1 cellular context compared by ENCODE assay signal in the genomic region with DNA sequence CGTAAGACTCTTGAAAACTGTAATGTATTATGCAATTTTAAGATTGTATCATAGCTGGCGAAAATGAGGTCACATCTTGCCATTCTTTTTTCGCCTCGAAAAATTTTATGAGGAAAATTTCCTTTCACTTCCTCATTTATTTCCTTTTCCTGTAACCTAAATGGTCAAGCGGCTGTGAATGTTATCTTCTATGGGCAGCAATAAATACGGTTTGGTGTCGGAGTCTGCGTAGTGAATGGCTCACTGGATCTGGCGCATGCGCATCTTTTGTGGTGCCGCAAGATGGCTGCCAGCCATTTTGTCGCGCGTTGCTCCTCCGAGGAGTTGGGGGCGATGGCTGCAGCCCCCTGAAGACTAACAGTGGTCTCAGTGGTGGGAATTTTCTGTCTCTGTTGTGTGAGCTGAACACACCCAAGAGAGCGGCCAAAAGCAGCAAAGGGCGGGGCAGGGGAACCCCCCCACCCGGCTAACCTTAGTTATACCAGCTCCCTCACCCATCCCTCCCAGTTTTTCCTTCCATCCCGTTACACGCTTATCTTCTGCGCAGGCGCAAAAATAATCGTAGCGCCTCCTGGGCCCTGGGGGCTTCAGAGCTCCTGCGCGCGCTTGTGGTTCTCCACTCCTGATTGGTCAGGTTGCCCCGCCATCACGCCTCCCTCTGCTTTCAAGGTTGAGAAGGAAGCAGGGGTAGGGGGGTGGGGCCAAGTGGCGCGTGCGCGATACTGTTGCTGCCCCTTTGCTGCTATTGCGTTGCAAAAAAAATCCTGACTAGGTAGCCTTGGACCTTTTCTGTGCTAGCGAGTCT.
TF ChIP-seq lines count a peak whose summit lies in the region.

A gene (plus strand): TSS at position 722 of the 805 bp plus-strand sequence. CDS start 568 bp downstream, outside the sequence.

TF ChIP-seq in K562, 482 proteins besides CTCF, POLR2A, EP300 and RAD21 (continued from another document and continues in another):
- TF ChIP-seq, protein P1, sequence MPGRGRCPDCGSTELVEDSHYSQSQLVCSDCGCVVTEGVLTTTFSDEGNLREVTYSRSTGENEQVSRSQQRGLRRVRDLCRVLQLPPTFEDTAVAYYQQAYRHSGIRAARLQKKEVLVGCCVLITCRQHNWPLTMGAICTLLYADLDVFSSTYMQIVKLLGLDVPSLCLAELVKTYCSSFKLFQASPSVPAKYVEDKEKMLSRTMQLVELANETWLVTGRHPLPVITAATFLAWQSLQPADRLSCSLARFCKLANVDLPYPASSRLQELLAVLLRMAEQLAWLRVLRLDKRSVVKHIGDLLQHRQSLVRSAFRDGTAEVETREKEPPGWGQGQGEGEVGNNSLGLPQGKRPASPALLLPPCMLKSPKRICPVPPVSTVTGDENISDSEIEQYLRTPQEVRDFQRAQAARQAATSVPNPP (IDR thresholded peaks at IDR 0.05; ENCODE audit: borderline replicate concordance, insufficient read depth, insufficient read length), result no peak
- TF ChIP-seq NFE2 (IDR thresholded peaks at IDR 0.05; ENCODE audit: low read depth), result peak; percentile 32; the same call in 1 of the 2 replicates
- TF ChIP-seq, protein P2, sequence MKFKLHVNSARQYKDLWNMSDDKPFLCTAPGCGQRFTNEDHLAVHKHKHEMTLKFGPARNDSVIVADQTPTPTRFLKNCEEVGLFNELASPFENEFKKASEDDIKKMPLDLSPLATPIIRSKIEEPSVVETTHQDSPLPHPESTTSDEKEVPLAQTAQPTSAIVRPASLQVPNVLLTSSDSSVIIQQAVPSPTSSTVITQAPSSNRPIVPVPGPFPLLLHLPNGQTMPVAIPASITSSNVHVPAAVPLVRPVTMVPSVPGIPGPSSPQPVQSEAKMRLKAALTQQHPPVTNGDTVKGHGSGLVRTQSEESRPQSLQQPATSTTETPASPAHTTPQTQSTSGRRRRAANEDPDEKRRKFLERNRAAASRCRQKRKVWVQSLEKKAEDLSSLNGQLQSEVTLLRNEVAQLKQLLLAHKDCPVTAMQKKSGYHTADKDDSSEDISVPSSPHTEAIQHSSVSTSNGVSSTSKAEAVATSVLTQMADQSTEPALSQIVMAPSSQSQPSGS (CRISPR knock-in tag; IDR thresholded peaks at IDR 0.05), result no peak
- no peak for TF ChIP-seq ZNF76 (CRISPR knock-in tag; IDR thresholded peaks at IDR 0.05; ENCODE audit: borderline replicate concordance)
- TF ChIP-seq, protein P3, sequence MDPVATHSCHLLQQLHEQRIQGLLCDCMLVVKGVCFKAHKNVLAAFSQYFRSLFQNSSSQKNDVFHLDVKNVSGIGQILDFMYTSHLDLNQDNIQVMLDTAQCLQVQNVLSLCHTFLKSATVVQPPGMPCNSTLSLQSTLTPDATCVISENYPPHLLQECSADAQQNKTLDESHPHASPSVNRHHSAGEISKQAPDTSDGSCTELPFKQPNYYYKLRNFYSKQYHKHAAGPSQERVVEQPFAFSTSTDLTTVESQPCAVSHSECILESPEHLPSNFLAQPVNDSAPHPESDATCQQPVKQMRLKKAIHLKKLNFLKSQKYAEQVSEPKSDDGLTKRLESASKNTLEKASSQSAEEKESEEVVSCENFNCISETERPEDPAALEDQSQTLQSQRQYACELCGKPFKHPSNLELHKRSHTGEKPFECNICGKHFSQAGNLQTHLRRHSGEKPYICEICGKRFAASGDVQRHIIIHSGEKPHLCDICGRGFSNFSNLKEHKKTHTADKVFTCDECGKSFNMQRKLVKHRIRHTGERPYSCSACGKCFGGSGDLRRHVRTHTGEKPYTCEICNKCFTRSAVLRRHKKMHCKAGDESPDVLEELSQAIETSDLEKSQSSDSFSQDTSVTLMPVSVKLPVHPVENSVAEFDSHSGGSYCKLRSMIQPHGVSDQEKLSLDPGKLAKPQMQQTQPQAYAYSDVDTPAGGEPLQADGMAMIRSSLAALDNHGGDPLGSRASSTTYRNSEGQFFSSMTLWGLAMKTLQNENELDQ (CRISPR knock-in tag; IDR thresholded peaks at IDR 0.05; ENCODE audit: borderline replicate concordance), result no peak
- TF ChIP-seq RBFOX2 (IDR thresholded peaks at IDR 0.05; ENCODE audit: low read depth, low read length), result peak; percentile 80
- no peak for TF ChIP-seq FUS (optimal IDR thresholded peaks at IDR 0.05; ENCODE audit: low read depth, low read length)
- TF ChIP-seq, protein P4, sequence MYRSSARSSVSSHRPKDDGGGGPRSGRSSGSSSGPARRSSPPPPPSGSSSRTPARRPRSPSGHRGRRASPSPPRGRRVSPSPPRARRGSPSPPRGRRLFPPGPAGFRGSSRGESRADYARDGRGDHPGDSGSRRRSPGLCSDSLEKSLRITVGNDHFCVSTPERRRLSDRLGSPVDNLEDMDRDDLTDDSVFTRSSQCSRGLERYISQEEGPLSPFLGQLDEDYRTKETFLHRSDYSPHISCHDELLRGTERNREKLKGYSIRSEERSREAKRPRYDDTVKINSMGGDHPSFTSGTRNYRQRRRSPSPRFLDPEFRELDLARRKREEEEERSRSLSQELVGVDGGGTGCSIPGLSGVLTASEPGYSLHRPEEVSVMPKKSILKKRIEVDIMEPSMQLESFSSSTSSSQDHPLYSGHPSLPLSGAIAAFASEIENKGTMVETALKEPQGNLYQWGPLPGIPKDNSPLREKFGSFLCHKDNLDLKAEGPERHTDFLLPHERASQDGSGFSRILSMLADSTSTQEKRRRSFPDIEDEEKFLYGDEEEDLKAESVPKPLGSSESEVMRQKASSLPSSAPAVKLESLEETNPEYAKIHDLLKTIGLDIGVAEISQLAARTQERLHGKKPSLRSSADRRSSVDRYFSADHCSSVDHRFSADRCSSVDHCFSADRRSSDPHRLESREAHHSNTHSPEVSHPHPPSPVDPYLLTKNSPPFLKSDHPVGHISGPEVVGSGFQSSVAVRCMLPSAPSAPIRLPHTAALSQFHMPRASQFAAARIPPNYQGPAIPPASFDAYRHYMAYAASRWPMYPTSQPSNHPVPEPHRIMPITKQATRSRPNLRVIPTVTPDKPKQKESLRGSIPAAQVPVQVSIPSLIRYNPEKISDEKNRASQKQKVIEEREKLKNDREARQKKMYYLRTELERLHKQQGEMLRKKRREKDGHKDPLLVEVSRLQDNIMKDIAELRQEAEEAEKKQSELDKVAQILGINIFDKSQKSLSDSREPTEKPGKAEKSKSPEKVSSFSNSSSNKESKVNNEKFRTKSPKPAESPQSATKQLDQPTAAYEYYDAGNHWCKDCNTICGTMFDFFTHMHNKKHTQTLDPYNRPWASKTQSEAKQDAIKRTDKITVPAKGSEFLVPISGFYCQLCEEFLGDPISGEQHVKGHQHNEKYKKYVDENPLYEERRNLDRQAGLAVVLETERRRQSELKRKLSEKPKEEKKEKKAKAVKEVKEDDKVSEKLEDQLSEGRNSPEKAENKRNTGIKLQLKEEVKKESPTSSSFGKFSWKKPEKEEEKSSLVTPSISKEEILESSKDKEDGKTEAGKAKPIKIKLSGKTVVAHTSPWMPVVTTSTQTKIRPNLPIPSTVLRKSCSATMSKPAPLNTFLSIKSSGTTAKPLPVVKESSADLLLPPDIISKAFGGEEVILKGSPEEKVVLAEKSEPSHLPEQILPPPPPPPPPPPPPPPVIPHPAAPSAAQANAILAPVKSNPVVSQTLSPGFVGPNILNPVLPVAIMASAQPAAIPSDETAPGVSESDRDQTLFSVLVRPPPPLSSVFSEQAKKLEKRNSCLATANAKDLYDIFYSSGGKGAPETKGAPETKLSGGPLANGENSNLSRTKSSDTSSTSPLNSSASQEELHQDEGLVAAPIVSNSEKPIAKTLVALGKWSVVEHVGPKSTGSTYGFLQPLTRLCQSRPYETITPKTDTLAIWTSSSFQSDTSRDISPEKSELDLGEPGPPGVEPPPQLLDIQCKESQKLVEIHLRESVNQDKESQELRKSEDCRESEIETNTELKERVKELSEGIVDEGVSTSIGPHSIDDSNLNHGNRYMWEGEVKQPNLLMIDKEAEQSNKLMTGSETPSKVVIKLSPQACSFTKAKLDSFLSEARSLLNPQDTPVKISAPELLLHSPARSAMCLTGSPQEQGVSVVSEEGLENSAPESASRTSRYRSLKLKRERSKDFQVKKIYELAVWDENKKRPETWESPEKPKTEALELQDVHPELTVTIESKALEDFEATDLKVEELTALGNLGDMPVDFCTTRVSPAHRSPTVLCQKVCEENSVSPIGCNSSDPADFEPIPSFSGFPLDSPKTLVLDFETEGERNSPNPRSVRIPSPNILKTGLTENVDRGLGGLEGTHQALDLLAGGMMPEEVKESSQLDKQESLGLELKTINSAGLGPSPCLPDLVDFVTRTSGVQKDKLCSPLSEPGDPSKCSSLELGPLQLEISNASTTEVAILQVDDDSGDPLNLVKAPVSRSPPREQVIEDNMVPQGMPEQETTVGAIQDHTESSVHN (IDR thresholded peaks at IDR 0.05; ENCODE audit: borderline replicate concordance in 1 of 2, low read depth in 1 of 2), result peak in 1 of 2 experiments; percentile 90; a peak in 2 of 4 replicates
- TF ChIP-seq NRF1 (conservative IDR thresholded peaks at IDR 0.05 in 1 of 2, IDR thresholded peaks at IDR 0.05 in 1 of 2), result peak; percentile 98 to 99
- TF ChIP-seq OTX1 (CRISPR knock-in tag; IDR thresholded peaks at IDR 0.05), result 0 out of 2 replicates have a peak, but pooled peaks have one; percentile 70
- TF ChIP-seq, protein P5, sequence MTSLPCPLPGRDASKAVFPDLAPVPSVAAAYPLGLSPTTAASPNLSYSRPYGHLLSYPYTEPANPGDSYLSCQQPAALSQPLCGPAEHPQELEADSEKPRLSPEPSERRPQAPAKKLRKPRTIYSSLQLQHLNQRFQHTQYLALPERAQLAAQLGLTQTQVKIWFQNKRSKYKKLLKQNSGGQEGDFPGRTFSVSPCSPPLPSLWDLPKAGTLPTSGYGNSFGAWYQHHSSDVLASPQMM (CRISPR knock-in tag; IDR thresholded peaks at IDR 0.05), result no peak
- TF ChIP-seq, protein P6, sequence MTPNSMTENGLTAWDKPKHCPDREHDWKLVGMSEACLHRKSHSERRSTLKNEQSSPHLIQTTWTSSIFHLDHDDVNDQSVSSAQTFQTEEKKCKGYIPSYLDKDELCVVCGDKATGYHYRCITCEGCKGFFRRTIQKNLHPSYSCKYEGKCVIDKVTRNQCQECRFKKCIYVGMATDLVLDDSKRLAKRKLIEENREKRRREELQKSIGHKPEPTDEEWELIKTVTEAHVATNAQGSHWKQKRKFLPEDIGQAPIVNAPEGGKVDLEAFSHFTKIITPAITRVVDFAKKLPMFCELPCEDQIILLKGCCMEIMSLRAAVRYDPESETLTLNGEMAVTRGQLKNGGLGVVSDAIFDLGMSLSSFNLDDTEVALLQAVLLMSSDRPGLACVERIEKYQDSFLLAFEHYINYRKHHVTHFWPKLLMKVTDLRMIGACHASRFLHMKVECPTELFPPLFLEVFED (CRISPR knock-in tag; conservative IDR thresholded peaks at IDR 0.05), result peak; percentile 88; the same call in 1 of the 2 replicates
- TF ChIP-seq, protein P7, sequence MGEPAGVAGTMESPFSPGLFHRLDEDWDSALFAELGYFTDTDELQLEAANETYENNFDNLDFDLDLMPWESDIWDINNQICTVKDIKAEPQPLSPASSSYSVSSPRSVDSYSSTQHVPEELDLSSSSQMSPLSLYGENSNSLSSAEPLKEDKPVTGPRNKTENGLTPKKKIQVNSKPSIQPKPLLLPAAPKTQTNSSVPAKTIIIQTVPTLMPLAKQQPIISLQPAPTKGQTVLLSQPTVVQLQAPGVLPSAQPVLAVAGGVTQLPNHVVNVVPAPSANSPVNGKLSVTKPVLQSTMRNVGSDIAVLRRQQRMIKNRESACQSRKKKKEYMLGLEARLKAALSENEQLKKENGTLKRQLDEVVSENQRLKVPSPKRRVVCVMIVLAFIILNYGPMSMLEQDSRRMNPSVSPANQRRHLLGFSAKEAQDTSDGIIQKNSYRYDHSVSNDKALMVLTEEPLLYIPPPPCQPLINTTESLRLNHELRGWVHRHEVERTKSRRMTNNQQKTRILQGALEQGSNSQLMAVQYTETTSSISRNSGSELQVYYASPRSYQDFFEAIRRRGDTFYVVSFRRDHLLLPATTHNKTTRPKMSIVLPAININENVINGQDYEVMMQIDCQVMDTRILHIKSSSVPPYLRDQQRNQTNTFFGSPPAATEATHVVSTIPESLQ (CRISPR knock-in tag; IDR thresholded peaks at IDR 0.05), result 0 out of 2 replicates have a peak, but pooled peaks have one; percentile 47
- TF ChIP-seq KLF1 (tag; IDR thresholded peaks at IDR 0.05), result 0 out of 2 replicates have a peak, but pooled peaks have one; percentile 60
- no peak for TF ChIP-seq KDM1A (IDR thresholded peaks at IDR 0.05)
- no peak for TF ChIP-seq YBX1 (IDR thresholded peaks at IDR 0.05)
- TF ChIP-seq, protein P8, sequence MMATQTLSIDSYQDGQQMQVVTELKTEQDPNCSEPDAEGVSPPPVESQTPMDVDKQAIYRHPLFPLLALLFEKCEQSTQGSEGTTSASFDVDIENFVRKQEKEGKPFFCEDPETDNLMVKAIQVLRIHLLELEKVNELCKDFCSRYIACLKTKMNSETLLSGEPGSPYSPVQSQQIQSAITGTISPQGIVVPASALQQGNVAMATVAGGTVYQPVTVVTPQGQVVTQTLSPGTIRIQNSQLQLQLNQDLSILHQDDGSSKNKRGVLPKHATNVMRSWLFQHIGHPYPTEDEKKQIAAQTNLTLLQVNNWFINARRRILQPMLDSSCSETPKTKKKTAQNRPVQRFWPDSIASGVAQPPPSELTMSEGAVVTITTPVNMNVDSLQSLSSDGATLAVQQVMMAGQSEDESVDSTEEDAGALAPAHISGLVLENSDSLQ (IDR thresholded peaks at IDR 0.05), result peak; percentile 85
- TF ChIP-seq, protein P9, sequence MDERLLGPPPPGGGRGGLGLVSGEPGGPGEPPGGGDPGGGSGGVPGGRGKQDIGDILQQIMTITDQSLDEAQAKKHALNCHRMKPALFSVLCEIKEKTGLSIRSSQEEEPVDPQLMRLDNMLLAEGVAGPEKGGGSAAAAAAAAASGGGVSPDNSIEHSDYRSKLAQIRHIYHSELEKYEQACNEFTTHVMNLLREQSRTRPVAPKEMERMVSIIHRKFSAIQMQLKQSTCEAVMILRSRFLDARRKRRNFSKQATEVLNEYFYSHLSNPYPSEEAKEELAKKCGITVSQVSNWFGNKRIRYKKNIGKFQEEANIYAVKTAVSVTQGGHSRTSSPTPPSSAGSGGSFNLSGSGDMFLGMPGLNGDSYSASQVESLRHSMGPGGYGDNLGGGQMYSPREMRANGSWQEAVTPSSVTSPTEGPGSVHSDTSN (CRISPR knock-in tag; IDR thresholded peaks at IDR 0.05; ENCODE audit: low read depth), result no peak
- TF ChIP-seq, protein P9 (tag; conservative IDR thresholded peaks at IDR 0.05; ENCODE audit: low read depth), result peak; percentile 47; the same call in 1 of the 2 replicates
- no peak for TF ChIP-seq CHD2 (IDR thresholded peaks at IDR 0.05; ENCODE audit: low read depth, low read length)
- peak; percentile 89 for TF ChIP-seq POLR2G (IDR thresholded peaks at IDR 0.05; ENCODE audit: low read depth, low read length)
- no peak for TF ChIP-seq ZNF507 (tag; conservative IDR thresholded peaks at IDR 0.05)
- no peak for TF ChIP-seq SAFB2 (IDR thresholded peaks at IDR 0.05; ENCODE audit: borderline replicate concordance, low read depth, low read length, severe bottlenecking)
- TF ChIP-seq SMARCC2 (IDR thresholded peaks at IDR 0.05; ENCODE audit: low read depth), result no peak
- 0 out of 2 replicates have a peak, but pooled peaks have one; percentile 27 for TF ChIP-seq GATAD2A (IDR thresholded peaks at IDR 0.05)
- peak; percentile 17 for TF ChIP-seq BRD9 (IDR thresholded peaks at IDR 0.05; ENCODE audit: low read depth, partially characterized antibody)
- no peak for TF ChIP-seq MAFF (IDR thresholded peaks at IDR 0.05; ENCODE audit: low read length)
- TF ChIP-seq DMBX1 (CRISPR knock-in tag; IDR thresholded peaks at IDR 0.05; ENCODE audit: borderline replicate concordance), result peak; percentile 67; the same call in 1 of the 2 replicates
- no peak for TF ChIP-seq HNRNPK (IDR thresholded peaks at IDR 0.05; ENCODE audit: low read depth, low read length, poor library complexity, severe bottlenecking)
- 0 out of 2 replicates have a peak, but pooled peaks have one; percentile 31 for TF ChIP-seq HDAC2 (IDR thresholded peaks at IDR 0.05)
